In the genomic region with DNA sequence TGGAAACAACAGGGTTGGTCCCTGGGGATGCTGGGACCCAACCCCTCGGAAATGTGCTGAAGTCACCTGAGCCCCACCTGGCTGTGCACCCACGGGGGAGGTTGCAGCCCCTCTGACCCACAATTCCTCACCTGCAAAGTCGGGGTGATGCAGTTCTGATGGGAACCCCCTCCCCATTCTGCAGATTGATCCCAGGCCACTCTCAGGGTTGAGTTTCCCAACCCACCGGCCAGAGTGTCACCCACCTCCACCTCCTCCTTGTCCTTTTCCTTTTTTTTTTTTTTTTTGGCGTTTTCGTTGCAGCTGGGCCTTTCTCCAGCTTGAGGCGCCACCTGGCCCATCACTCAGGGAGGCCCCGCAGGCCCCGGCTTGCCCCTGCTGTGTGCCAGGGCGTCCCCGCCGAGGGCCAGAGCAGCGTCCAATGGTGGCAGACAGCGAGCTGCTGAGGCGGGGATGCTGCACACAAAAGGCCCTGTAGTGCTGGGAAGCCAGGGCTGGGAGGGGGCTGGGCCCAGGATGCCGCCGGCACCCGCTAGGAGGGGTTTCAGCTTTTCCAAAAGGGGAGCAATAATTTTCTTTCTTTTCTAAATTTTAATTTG, we compare ENCODE assay signal across 8 cellular contexts. TPM values are rescaled to one million over a fixed set of nuclear protein-coding genes. Genes with fewer than 3 reads are reported as not detected.
A peak's percentile ranks its signal among the peaks of the same experiment; 100 is the strongest.
DNase-seq lines count a peak whose midpoint lies in the region; ATAC-seq and TF ChIP-seq lines count a peak whose summit lies in the region.

No MANE protein-coding gene starts in this region.

- no peaks in the 10 kb centered on the region for H3K27me3 ChIP-seq in stomach

- H3K9me3 ChIP-seq in stomach = no peaks in the 10 kb centered on the region

- CTCF ChIA-PET in RWPE1 (lab: Yijun Ruan, JAX) (interaction anchor here (1.1 kb wide), 2 partner anchors 10 to 51 kb away, joined by 3 read pairs; no protein-coding TSS in a partner anchor), GM10248 (lab: Yijun Ruan, JAX) (interaction anchor here (0.8 kb wide), 2 partner anchors 13 to 15 kb away, joined by 3 read pairs; no protein-coding TSS in a partner anchor)

- no peak for TF ChIP-seq POLR2A in stomach (IDR thresholded peaks at IDR 0.05)

- TF ChIP-seq EP300 in stomach (IDR thresholded peaks at IDR 0.05) = no peak

- no peak overlapping the region for H3K4me3 Mint-ChIP-seq in activated T-cell treated with anti-CD3 and anti-CD28 coated beads, Interleukin-2, amount 50 U/mL, for 4 hours

- POLR2A ChIA-PET in RWPE1 (lab: Yijun Ruan, JAX; ENCODE audit: low non-redundant PET) (no interaction called here), GM10248 (lab: Yijun Ruan, JAX) (no interaction called here)

- no peaks in the 10 kb centered on the region for H3K27me3 Mint-ChIP-seq in activated T-cell treated with anti-CD3 and anti-CD28 coated beads, Interleukin-2, amount 50 U/mL, for 4 hours (ENCODE audit: low read depth)

- H3K9me3 Mint-ChIP-seq in activated T-cell treated with anti-CD3 and anti-CD28 coated beads, Interleukin-2, amount 50 U/mL, for 4 hours = no peaks in the 10 kb centered on the region

- H3K4me1 ChIP-seq in stomach = peaks cover 56 to 74% (median 70%) of the 10 kb centered on the region in 4 donors

- H3K27ac ChIP-seq in RWPE1 (peak overlapping the region; percentile 99), stomach (peak overlapping the region; percentile 72 to 96 (median 81))

- DNase-seq in LHCN-M2 (ENCODE audit: low read depth) (peak; percentile 21), RWPE1 (ENCODE audit: low spot score) (peak; percentile 81), hippocampal formation (lab: John Stamatoyannopoulos, UW) (peak; percentile 78 to 80), stomach (no peak), H4 (ENCODE audit: low spot score) (no peak), GM10248 (ENCODE audit: extremely low spot score) (no peak)
- DNase-seq in activated T-cell treated with anti-CD3 and anti-CD28 coated beads, Interleukin-2, amount 50 U/mL, for 4 hours = no peak

- WGBS in stomach, 5 donors = 19 to 36% (median 26%) methylated on average over 17 to 18 of the region's 18 CpGs

- intact Hi-C loops in stomach (cut with DNase I; ENCODE audit: low total_unique reads) = no loop called here

- TF ChIP-seq CTCF in RWPE1 (conservative IDR thresholded peaks at IDR 0.05; ENCODE audit: low read depth) = peak; percentile 29; the same call in 1 of the 2 replicates
- TF ChIP-seq CTCF in stomach (IDR thresholded peaks at IDR 0.05) = no peak
- no peak for TF ChIP-seq CTCF in GM10248 (IDR thresholded peaks at IDR 0.05; ENCODE audit: control extremely low read depth, extremely low read depth, low read depth, missing control alignments)

- H3K36me3 Mint-ChIP-seq in activated T-cell treated with anti-CD3 and anti-CD28 coated beads, Interleukin-2, amount 50 U/mL, for 4 hours (ENCODE audit: insufficient read depth) = peaks cover 3% of the 10 kb centered on the region

- H3K36me3 ChIP-seq in stomach = peaks cover 8 to 21% (median 13%) of the 10 kb centered on the region in 4 donors

- no peak for ATAC-seq in HG02885 (IDR thresholded peaks at IDR 0.05; ENCODE audit: poor library complexity, unreplicated experiment)
- ATAC-seq in activated T-cell treated with anti-CD3 and anti-CD28 coated beads, Interleukin-2, amount 50 U/mL, for 4 hours = no peak

- H3K4me3 ChIP-seq in stomach = no peak overlapping the region

- H3K4me1 Mint-ChIP-seq in activated T-cell treated with anti-CD3 and anti-CD28 coated beads, Interleukin-2, amount 50 U/mL, for 4 hours (ENCODE audit: low read depth) = peaks cover 21% of the 10 kb centered on the region

RNA-seq across cellular contexts. Expression of a gene that starts 4.6 kb away (rescaled TPM):
- total RNA-seq in LHCN-M2 (2014; rRNA removed) (21.2 and 40.6 TPM in 2 replicates), stomach (100 to 1,000 TPM in 1 of 5 donors, 10 to 100 TPM in 3, 1 to 10 TPM in 1; 6.6 to 490 (median 22.2) TPM)
- 49.3 TPM for polyA plus RNA-seq in LHCN-M2 (2012)
- polyA plus RNA-seq in stomach = 1 to 10 TPM; 2.0 to 5.5 (median 2.6) TPM
- 9.8 and 25.1 TPM in 2 replicates for total RNA-seq in H4 (2014; rRNA removed; shearing (Covaris generic))
- 10 to 100 TPM; 16.5 to 21.4 (median 19.6) TPM for total RNA-seq in activated T-cell treated with anti-CD3 and anti-CD28 coated beads, Interleukin-2, amount 50 U/mL, for 4 hours

RNA-seq across cellular contexts. Expression of a gene that starts 16.0 kb away (rescaled TPM):
- 3.3 and 13.0 TPM in 2 replicates for total RNA-seq in LHCN-M2 (2014; rRNA removed)
- polyA plus RNA-seq in LHCN-M2 (2012) = 22.2 TPM
- total RNA-seq in stomach = 100 to 1,000 TPM in 1 of 5 donors, 10 to 100 TPM in 3, not detected in 1; 37.3 to 199 (median 43.9) TPM
- polyA plus RNA-seq in stomach = 100 to 1,000 TPM in 1 of 3 donors, 10 to 100 TPM in 2; 53.2 to 103 (median 82.9) TPM
- total RNA-seq in H4 (2014; rRNA removed; shearing (Covaris generic)) = 156 and 172 TPM in 2 replicates
- total RNA-seq in activated T-cell treated with anti-CD3 and anti-CD28 coated beads, Interleukin-2, amount 50 U/mL, for 4 hours = 10 to 100 TPM; 13.6 to 36.7 (median 13.8) TPM

RNA-seq across cellular contexts. Expression of a gene that starts 35.5 kb away (rescaled TPM):
- total RNA-seq in LHCN-M2 (2014; rRNA removed) = 33.7 and 51.1 TPM in 2 replicates
- 18.7 TPM for polyA plus RNA-seq in LHCN-M2 (2012)
- total RNA-seq in stomach = 100 to 1,000 TPM in 1 of 5 donors, 10 to 100 TPM in 2, 1 to 10 TPM in 2; 5.9 to 200 (median 13.0) TPM
- 10 to 100 TPM; 11.6 to 15.4 (median 13.3) TPM for polyA plus RNA-seq in stomach
- 17.7 and 30.9 TPM in 2 replicates for total RNA-seq in H4 (2014; rRNA removed; shearing (Covaris generic))
- total RNA-seq in activated T-cell treated with anti-CD3 and anti-CD28 coated beads, Interleukin-2, amount 50 U/mL, for 4 hours = 10 to 100 TPM; 33.9 to 39.7 (median 35.7) TPM

RNA-seq across cellular contexts. Expression of a gene that starts 46.3 kb away (rescaled TPM):
- total RNA-seq in LHCN-M2 (2014; rRNA removed) = 1.4 and 1.7 TPM in 2 replicates
- 2.5 TPM for polyA plus RNA-seq in LHCN-M2 (2012)
- total RNA-seq in stomach = 1 to 10 TPM in 3 of 5 donors, under 1 TPM in 1, not detected in 1; 0.87 to 2.2 (median 1.7) TPM
- polyA plus RNA-seq in stomach = 1 to 10 TPM; 1.4 to 2.2 (median 2.0) TPM
- total RNA-seq in H4 (2014; rRNA removed; shearing (Covaris generic)) = 0.41 and 2.2 TPM in 2 replicates
- 1 to 10 TPM; 3.6 to 8.0 (median 6.6) TPM for total RNA-seq in activated T-cell treated with anti-CD3 and anti-CD28 coated beads, Interleukin-2, amount 50 U/mL, for 4 hours

RNA-seq across cellular contexts. Expression of a gene that starts 60.0 kb away (rescaled TPM):
- 2.2 and 2.4 TPM in 2 replicates for total RNA-seq in LHCN-M2 (2014; rRNA removed)
- polyA plus RNA-seq in LHCN-M2 (2012) = 3.2 TPM
- 10 to 100 TPM in 3 of 5 donors, 1 to 10 TPM in 2; 1.7 to 29.0 (median 10.7) TPM for total RNA-seq in stomach
- 1 to 10 TPM; 1.8 to 4.0 (median 1.9) TPM for polyA plus RNA-seq in stomach
- 2.4 and 3.1 TPM in 2 replicates for total RNA-seq in H4 (2014; rRNA removed; shearing (Covaris generic))
- 10 to 100 TPM; 10.4 to 11.1 (median 10.7) TPM for total RNA-seq in activated T-cell treated with anti-CD3 and anti-CD28 coated beads, Interleukin-2, amount 50 U/mL, for 4 hours

Comparison
In these comparisons a context has a peak if more than half of its experiments do, and no peak if none do; other contexts are left out.
1. DNase-seq: peak in LHCN-M2 (single experiment), RWPE1 (single experiment) and hippocampal formation (2 of 2); none in stomach (single experiment), H4 (single experiment), GM10248 (single experiment) and activated T-cell treated with anti-CD3 and anti-CD28 coated beads, Interleukin-2, amount 50 U/mL, for 4 hours (single experiment).